9 cellular contexts compared by ENCODE assay signal in genomic region chr2:170530284-170530745, GRCh38.
DNase-seq lines count a peak whose midpoint lies in the region; ATAC-seq and TF ChIP-seq lines count a peak whose summit lies in the region.
"Had no signal": no experiment of that assay in that cellular context is flagged by ENCODE, and none has a peak within 500 bp of the region (broad histone marks: within the 10 kb centered on the region; RNA-seq: fewer than 3 reads in every experiment).

No MANE protein-coding gene starts in this region.

- in situ Hi-C loops in transverse colon (cut with MboI; ENCODE audit: low pct_ligation_motif_present in 1 of 4, low pct_unique_long_range_greater_than_20kb in 1 of 4, low sequenced_read_pairs in 3 of 4): no loop called here

- H3K27me3 ChIP-seq in AG04450 (ENCODE audit: control insufficient read depth, insufficient read depth, low read length) (no peaks in the 10 kb centered on the region), ascending aorta (no peaks in the 10 kb centered on the region), transverse colon (no peaks in the 10 kb centered on the region)
- H3K27me3 ChIP-seq in naive thymus-derived CD4-positive, alpha-beta T cell (ENCODE audit: control insufficient read depth in 2 of 2, insufficient read depth in 2 of 2, low read length in 2 of 2): peaks cover 0 to 4% of the 10 kb centered on the region in 2 donors

- TF ChIP-seq EP300 in transverse colon (IDR thresholded peaks at IDR 0.05; ENCODE audit: low read depth): no peak

- no peak overlapping the region for H3K4me3 Mint-ChIP-seq in activated CD4-positive, alpha-beta T cell treated with anti-CD3 and anti-CD28 coated beads, Interleukin-2, amount 10 ng/mL, durations not matched to agents 24 days and 14 days
- H3K4me3 Mint-ChIP-seq in naive thymus-derived CD4-positive, alpha-beta T cell: no peak overlapping the region
- H3K4me3 Mint-ChIP-seq: naive B cell had no signal

- TF ChIP-seq POLR2A in transverse colon (IDR thresholded peaks at IDR 0.05): no peak

- H3K4me1 Mint-ChIP-seq in activated CD4-positive, alpha-beta T cell treated with anti-CD3 and anti-CD28 coated beads, Interleukin-2, amount 10 ng/mL, durations not matched to agents 24 days and 14 days: no peaks in the 10 kb centered on the region
- peaks cover 0 to 4% (median 0%) of the 10 kb centered on the region in 7 donors for H3K4me1 Mint-ChIP-seq in naive thymus-derived CD4-positive, alpha-beta T cell
- H3K4me1 Mint-ChIP-seq: naive B cell had no signal

- CTCF ChIA-PET in AG04450 (lab: Charles Lee): interaction anchor here (1.9 kb wide), 1 partner anchor 121 kb away, joined by 8 read pairs; no protein-coding TSS in a partner anchor
- CTCF ChIA-PET in naive thymus-derived CD4-positive, alpha-beta T cell (lab: Charles Lee): no interaction called here

- intact Hi-C loops in ascending aorta (cut with DNase I): no loop called here
- intact Hi-C loops in transverse colon (cut with DNase I; ENCODE audit: low total_unique reads): no loop called here
- intact Hi-C loops in activated CD4-positive, alpha-beta T cell treated with anti-CD3 and anti-CD28 coated beads, Interleukin-2, amount 10 ng/mL, durations not matched to agents 24 days and 14 days (cut with micrococcal nuclease): no loop called here
- intact Hi-C loops in naive thymus-derived CD4-positive, alpha-beta T cell (cut with micrococcal nuclease): no loop called here

- H3K27ac ChIP-seq in AG04450 (ENCODE audit: low read depth, low read length) (no peak overlapping the region), ascending aorta (peak overlapping the region; percentile 9 to 20), transverse colon (peak overlapping the region; percentile 28 to 74 (median 45))
- no peak overlapping the region for H3K27ac ChIP-seq in naive thymus-derived CD4-positive, alpha-beta T cell (ENCODE audit: low read depth, low read length)

- H3K9me3 Mint-ChIP-seq in activated CD4-positive, alpha-beta T cell treated with anti-CD3 and anti-CD28 coated beads, Interleukin-2, amount 10 ng/mL, durations not matched to agents 24 days and 14 days: no peaks in the 10 kb centered on the region
- H3K9me3 Mint-ChIP-seq in naive thymus-derived CD4-positive, alpha-beta T cell: no peaks in the 10 kb centered on the region

- H3K4me3 ChIP-seq in AG04450 (ENCODE audit: low read depth, low read length) (0 out of 2 replicates have a peak overlapping the region, but pooled peaks have one; percentile 7), ascending aorta (peak overlapping the region; percentile 23 to 44), transverse colon (peak overlapping the region in 1 of 4 donors; percentile 7)
- H3K4me3 ChIP-seq in naive thymus-derived CD4-positive, alpha-beta T cell (ENCODE audit: low read length): no peak overlapping the region

- H3K36me3 ChIP-seq in ascending aorta (no peaks in the 10 kb centered on the region), transverse colon (no peaks in the 10 kb centered on the region)
- no peaks in the 10 kb centered on the region for H3K36me3 ChIP-seq in naive thymus-derived CD4-positive, alpha-beta T cell (ENCODE audit: control insufficient read depth in 2 of 3, insufficient read depth in 3 of 3, low read length in 3 of 3)

- no peak for ATAC-seq in GM18511 (IDR thresholded peaks at IDR 0.05; ENCODE audit: unreplicated experiment)
- ATAC-seq in naive thymus-derived CD4-positive, alpha-beta T cell: no peak

- H3K36me3 Mint-ChIP-seq in activated CD4-positive, alpha-beta T cell treated with anti-CD3 and anti-CD28 coated beads, Interleukin-2, amount 10 ng/mL, durations not matched to agents 24 days and 14 days (ENCODE audit: low read depth): no peaks in the 10 kb centered on the region
- peaks cover 0 to 1% (median 0%) of the 10 kb centered on the region in 5 donors for H3K36me3 Mint-ChIP-seq in naive thymus-derived CD4-positive, alpha-beta T cell
- H3K36me3 Mint-ChIP-seq: naive B cell had no signal

- H3K27ac Mint-ChIP-seq in activated CD4-positive, alpha-beta T cell treated with anti-CD3 and anti-CD28 coated beads, Interleukin-2, amount 10 ng/mL, durations not matched to agents 24 days and 14 days: no peak overlapping the region
- no peak overlapping the region for H3K27ac Mint-ChIP-seq in naive thymus-derived CD4-positive, alpha-beta T cell
- H3K27ac Mint-ChIP-seq: naive B cell had no signal

- DNase-seq in AG04450 (ENCODE audit: low read depth, low spot score) (peak; percentile 18), NCI-H1436 (lab: John Stamatoyannopoulos, UW) (peak; percentile 94), ascending aorta (ENCODE audit: low spot score in 2 of 2) (peak; percentile 11 to 79), kidney glomerular epithelial cell (lab: John Stamatoyannopoulos, UW) (peak; percentile 52), transverse colon (peak; percentile 79)
- no peak for DNase-seq in activated CD4-positive, alpha-beta T cell treated with anti-CD3 and anti-CD28 coated beads, Interleukin-2, amount 10 ng/mL, durations not matched to agents 24 days and 14 days
- DNase-seq in naive thymus-derived CD4-positive, alpha-beta T cell: no peak
- DNase-seq: naive B cell had no signal

- 7 to 8% methylated on average over 2 to 7 of the region's 7 CpGs for WGBS in transverse colon (ENCODE audit: low coverage in 1 of 2), 2 donors

- H3K4me1 ChIP-seq in ascending aorta: peaks cover 1 to 21% of the 10 kb centered on the region in 2 donors
- H3K4me1 ChIP-seq in transverse colon: peaks cover 0 to 28% (median 15%) of the 10 kb centered on the region in 4 donors
- H3K4me1 ChIP-seq in naive thymus-derived CD4-positive, alpha-beta T cell (ENCODE audit: control insufficient read depth in 2 of 2, insufficient read depth in 2 of 2, low read length in 2 of 2): no peaks in the 10 kb centered on the region

- TF ChIP-seq CTCF in AG04450 (IDR thresholded peaks at IDR 0.05; ENCODE audit: low read depth, low read length): no peak
- no peak for TF ChIP-seq CTCF in ascending aorta (IDR thresholded peaks at IDR 0.05)
- TF ChIP-seq CTCF in transverse colon (IDR thresholded peaks at IDR 0.05): no peak

- peaks cover 26% of the 10 kb centered on the region for H3K27me3 Mint-ChIP-seq in activated CD4-positive, alpha-beta T cell treated with anti-CD3 and anti-CD28 coated beads, Interleukin-2, amount 10 ng/mL, durations not matched to agents 24 days and 14 days
- H3K27me3 Mint-ChIP-seq in naive thymus-derived CD4-positive, alpha-beta T cell: peaks cover 21 to 41% (median 24%) of the 10 kb centered on the region in 5 donors

- POLR2A ChIA-PET in AG04450 (lab: Yijun Ruan, JAX): interaction anchor here (0.6 kb wide), 1 partner anchor 287 kb away, joined by 3 read pairs; the partner anchor contains the start of gene GAD1
- POLR2A ChIA-PET in naive thymus-derived CD4-positive, alpha-beta T cell (lab: Charles Lee): no interaction called here

- H3K9me3 ChIP-seq in AG04450 (ENCODE audit: control insufficient read depth, insufficient read depth, low read length) (no peaks in the 10 kb centered on the region), ascending aorta (no peaks in the 10 kb centered on the region), transverse colon (no peaks in the 10 kb centered on the region)
- H3K9me3 ChIP-seq in naive thymus-derived CD4-positive, alpha-beta T cell (ENCODE audit: control insufficient read depth in 2 of 3, low read length in 3 of 3): no peaks in the 10 kb centered on the region

Comparison
In these comparisons a context has a peak if more than half of its experiments do, and no peak if none do; other contexts are left out.
1. DNase-seq: peak in AG04450 (single experiment), NCI-H1436 (single experiment), ascending aorta (2 of 2), kidney glomerular epithelial cell (single experiment) and transverse colon (single experiment); none in activated CD4-positive, alpha-beta T cell treated with anti-CD3 and anti-CD28 coated beads, Interleukin-2, amount 10 ng/mL, durations not matched to agents 24 days and 14 days (single experiment) and naive thymus-derived CD4-positive, alpha-beta T cell (0 of 9).
2. H3K27ac ChIP-seq: peak in ascending aorta (2 of 2) and transverse colon (4 of 4); none in AG04450 (single experiment) and naive thymus-derived CD4-positive, alpha-beta T cell (single experiment).